Comparison of ENCODE assay signal across 22 cellular contexts in the genomic region with DNA sequence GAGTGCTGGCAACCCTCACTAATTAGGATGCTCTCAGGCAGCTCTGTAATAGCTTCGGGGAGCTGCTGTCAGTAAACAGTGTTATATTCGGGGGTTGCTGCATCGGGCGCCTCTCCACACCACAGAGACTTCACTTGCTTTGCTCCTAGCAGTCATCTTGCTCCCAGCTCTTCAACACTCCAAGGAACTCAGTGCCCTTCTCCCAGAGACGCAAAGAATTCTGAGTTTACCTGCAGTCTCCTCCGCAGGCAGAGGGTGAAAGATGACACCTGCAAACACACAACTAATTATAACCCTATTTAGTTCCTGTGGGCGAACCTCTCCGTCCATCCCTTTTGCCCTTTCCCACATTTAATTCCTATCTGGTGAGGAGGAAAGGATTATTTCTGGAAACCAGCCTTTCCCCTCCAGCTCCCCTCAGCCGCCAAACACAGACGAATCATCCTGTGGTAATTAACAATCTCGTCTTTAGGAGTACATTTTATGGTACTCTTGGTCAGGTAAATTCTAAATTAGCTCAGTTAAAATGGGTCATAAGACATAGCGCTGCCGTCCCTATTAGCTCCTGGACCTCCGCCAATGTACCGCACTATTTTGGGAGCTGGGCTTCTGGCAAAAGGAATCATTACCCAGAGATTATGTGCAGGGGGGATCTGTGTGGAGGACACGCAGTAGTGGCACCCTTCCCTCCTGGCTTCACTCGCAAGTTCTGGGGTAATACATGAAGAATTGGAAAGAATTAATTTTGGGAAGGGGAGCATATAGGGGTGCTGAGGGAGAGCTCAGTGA.
DNase-seq lines count a peak whose midpoint lies in the region; ATAC-seq and TF ChIP-seq lines count a peak whose summit lies in the region.
"Had no signal": no experiment of that assay in that cellular context is flagged by ENCODE, and none has a peak within 500 bp of the region (broad histone marks: within the 10 kb centered on the region; RNA-seq: fewer than 3 reads in every experiment).

No MANE protein-coding gene starts in this region.

- H3K27me3 ChIP-seq in left ventricle myocardium inferior (ENCODE audit: low read depth), result peaks cover 15% of the 10 kb centered on the region

- H3K27ac ChIP-seq in left ventricle myocardium inferior (replicated peaks), result no peak overlapping the region
- H3K27ac ChIP-seq: dorsolateral prefrontal cortex, HL-60, PC-9, thoracic aorta had no signal

- H3K4me3 ChIP-seq in left ventricle myocardium inferior, result peak overlapping the region; percentile 38
- H3K4me3 ChIP-seq: dorsolateral prefrontal cortex, MG63, mucosa of descending colon, PC-9, thoracic aorta had no signal

- intact Hi-C loops in Right ventricle myocardium superior (cut with DNase I), result no loop called here
- intact Hi-C loops in cardiac septum (cut with DNase I), result no loop called here
- intact Hi-C loops in left ventricle myocardium inferior (cut with micrococcal nuclease), result no loop called here

- ATAC-seq in Right ventricle myocardium superior (ENCODE audit: poor library complexity) (peak; percentile 69), GM21737 (IDR thresholded peaks at IDR 0.05; ENCODE audit: unreplicated experiment) (no peak)
- ATAC-seq: activated CD8-positive, alpha-beta T cell treated with anti-CD3 and anti-CD28 coated beads for 36 hours; left lobe of liver; mucosa of descending colon had no signal

- TF ChIP-seq CTCF in left ventricle myocardium inferior (IDR thresholded peaks at IDR 0.05; ENCODE audit: borderline replicate concordance), result no peak

- H3K36me3 ChIP-seq in left ventricle myocardium inferior, result no peaks in the 10 kb centered on the region
- H3K36me3 ChIP-seq: MG63, thoracic aorta had no signal

- no peaks in the 10 kb centered on the region for H3K9me3 ChIP-seq in left ventricle myocardium inferior (replicated peaks)
- H3K9me3 ChIP-seq: MG63, mucosa of descending colon, thoracic aorta had no signal

- peaks cover 12% of the 10 kb centered on the region for H3K4me1 ChIP-seq in left ventricle myocardium inferior

- DNase-seq in Right ventricle myocardium superior, result no peak
- DNase-seq in cardiac septum (ENCODE audit: low spot score), result no peak
- peak; percentile 4 for DNase-seq in NCI-H748 treated with DMSO at 0.1 percent for 48 hours (lab: John Stamatoyannopoulos, UW)
- peak; percentile 21 for DNase-seq in left ventricle myocardium inferior
- DNase-seq in RKO (ENCODE audit: low spot score), result no peak
- no peak for DNase-seq in NCI-H446 treated with DMSO at 0.1 percent for 48 hours (lab: John Stamatoyannopoulos, UW)
- no peak for DNase-seq in amniotic stem cell (lab: John Stamatoyannopoulos, UW)
- DNase-seq: activated CD8-positive, alpha-beta T cell treated with anti-CD3 and anti-CD28 coated beads for 36 hours; activated naive CD4-positive, alpha-beta T cell treated with anti-CD3 and anti-CD28 coated beads for 36 hours; C1 segment of cervical spinal cord; dorsolateral prefrontal cortex; MG63; mucosa of descending colon; NCI-H2029 treated with DMSO at 0.1 percent for 48 hours; NCI-H526 treated with DMSO at 0.1 percent for 48 hours; PC-9; stimulated activated CD4-positive, alpha-beta T cell treated with anti-CD3 and anti-CD28 coated beads, Interleukin-1b, Interleukin-23, amount 100 ng/mL, for 48 hours; stimulated activated naive CD4-positive, alpha-beta T cell had no signal

Comparison
In these comparisons a context has a peak if more than half of its experiments do, and no peak if none do; other contexts are left out.
1. DNase-seq: peak in NCI-H748 treated with DMSO at 0.1 percent for 48 hours (single experiment) and left ventricle myocardium inferior (single experiment); none in Right ventricle myocardium superior (single experiment), cardiac septum (single experiment), RKO (single experiment), NCI-H446 treated with DMSO at 0.1 percent for 48 hours (single experiment) and amniotic stem cell (single experiment).